ENCODE assay signal across 20 cellular contexts in the genomic region with DNA sequence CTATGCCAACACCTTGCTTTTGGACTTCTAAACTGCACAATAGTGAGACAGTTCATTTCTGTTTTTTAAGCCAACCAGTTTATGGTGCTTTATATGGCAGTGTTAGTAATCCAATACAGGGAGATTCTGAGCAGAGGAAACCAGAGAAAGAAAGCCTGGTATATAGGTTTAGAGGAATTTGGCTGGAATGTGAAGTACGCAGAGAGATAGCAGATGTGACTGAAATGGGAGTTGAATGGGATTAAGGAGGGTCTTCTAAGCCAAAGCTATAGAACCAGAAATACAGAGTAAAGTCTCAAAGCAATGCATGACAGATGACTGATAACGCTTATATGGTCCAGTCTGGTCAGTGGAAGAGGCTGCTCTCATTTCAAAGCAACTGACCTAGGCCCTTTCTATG.
DNase-seq lines count a peak whose midpoint lies in the region; ATAC-seq and TF ChIP-seq lines count a peak whose summit lies in the region.
"Had no signal": no experiment of that assay in that cellular context is flagged by ENCODE, and none has a peak within 500 bp of the region (broad histone marks: within the 10 kb centered on the region; RNA-seq: fewer than 3 reads in every experiment).

No MANE protein-coding gene starts in this region.

- no peaks in the 10 kb centered on the region for H4K20me1 ChIP-seq in GM23338 (replicated peaks; ENCODE audit: insufficient read depth)

- no peak overlapping the region for H3K4me2 ChIP-seq in GM23338
- H3K4me2 ChIP-seq: A549 had no signal

- no peaks in the 10 kb centered on the region for H3K36me3 Mint-ChIP-seq in GM23338 (ENCODE audit: low read depth)
- no peaks in the 10 kb centered on the region for H3K36me3 Mint-ChIP-seq in endodermal cell (ENCODE audit: low read depth)
- no peaks in the 10 kb centered on the region for H3K36me3 Mint-ChIP-seq in neural crest cell (ENCODE audit: low read depth)
- no peaks in the 10 kb centered on the region for H3K36me3 Mint-ChIP-seq in activated T-helper 2 cell treated with anti-CD3 and anti-CD28 coated beads, Interferon-gamma antibody, Interleukin-2, Interleukin-4, amounts not matched to agents 10 μg/mL and 5 μg/mL and 100 μg/mL, durations not matched to agents 14 hours and 24 hours and 36 hours (ENCODE audit: low read depth)
- H3K36me3 Mint-ChIP-seq in activated naive CD4-positive, alpha-beta T cell treated with anti-CD3 and anti-CD28 coated beads for 36 hours (ENCODE audit: low read depth): no peaks in the 10 kb centered on the region
- H3K36me3 Mint-ChIP-seq in activated T-cell treated with anti-CD3 and anti-CD28 coated beads, Interleukin-2, amount 50 U/mL, for 24 hours (ENCODE audit: low read depth): no peaks in the 10 kb centered on the region
- H3K36me3 Mint-ChIP-seq: CD4-positive, alpha-beta memory T cell had no signal

- no peak overlapping the region for H2AFZ ChIP-seq in GM23338

- TF ChIP-seq POLR2A in GM18505 (IDR thresholded peaks at IDR 0.05; ENCODE audit: borderline replicate concordance, extremely low read depth, insufficient read depth, insufficient read length): no peak

- H3K36me3 ChIP-seq in GM23338 (ENCODE audit: insufficient read depth): no peaks in the 10 kb centered on the region
- H3K36me3 ChIP-seq in SJCRH30: no peaks in the 10 kb centered on the region
- no peaks in the 10 kb centered on the region for H3K36me3 ChIP-seq in endodermal cell (ENCODE audit: control insufficient read depth, insufficient read depth, low read length)

- 91% methylated on average over 2 of the region's 2 CpGs for WGBS in endodermal cell (ENCODE audit: insufficient coverage in 1 of 2, insufficient read length in 1 of 2), 2 experiments

- H3K4me1 Mint-ChIP-seq in GM23338 (peaks cover 5% of the 10 kb centered on the region; the same call in 1 of the 3 replicates), endodermal cell (peaks cover 14% of the 10 kb centered on the region), neural crest cell (peaks cover 8% of the 10 kb centered on the region)
- H3K4me1 Mint-ChIP-seq in activated T-helper 2 cell treated with anti-CD3 and anti-CD28 coated beads, Interferon-gamma antibody, Interleukin-2, Interleukin-4, amounts not matched to agents 10 μg/mL and 5 μg/mL and 100 μg/mL, durations not matched to agents 14 hours and 24 hours and 36 hours (ENCODE audit: low read depth): no peaks in the 10 kb centered on the region
- no peaks in the 10 kb centered on the region for H3K4me1 Mint-ChIP-seq in activated naive CD4-positive, alpha-beta T cell treated with anti-CD3 and anti-CD28 coated beads for 36 hours (ENCODE audit: low read depth)
- H3K4me1 Mint-ChIP-seq in activated T-cell treated with anti-CD3 and anti-CD28 coated beads, Interleukin-2, amount 50 U/mL, for 24 hours (ENCODE audit: low read depth): no peaks in the 10 kb centered on the region
- H3K4me1 Mint-ChIP-seq: CD4-positive, alpha-beta memory T cell had no signal

- no peak for ATAC-seq in GM23338
- ATAC-seq in GM18505 (IDR thresholded peaks at IDR 0.05; ENCODE audit: unreplicated experiment): no peak
- ATAC-seq: A549 had no signal

- H3K27ac ChIP-seq in GM23338 (ENCODE audit: low read depth) (no peak overlapping the region), SJCRH30 (no peak overlapping the region), endodermal cell (ENCODE audit: low read depth, low read length) (no peak overlapping the region)
- H3K27ac ChIP-seq: A549 had no signal

- TF ChIP-seq CTCF in GM23338 (conservative IDR thresholded peaks at IDR 0.05; ENCODE audit: low read depth in 2 of 2) (no peak), endodermal cell (conservative IDR thresholded peaks at IDR 0.05) (no peak), neural crest cell (conservative IDR thresholded peaks at IDR 0.05) (no peak)

- no peaks in the 10 kb centered on the region for H3K4me1 ChIP-seq in GM23338 (ENCODE audit: insufficient read depth)
- H3K4me1 ChIP-seq in SJCRH30: peaks cover 15% of the 10 kb centered on the region
- peaks cover 3% of the 10 kb centered on the region for H3K4me1 ChIP-seq in endodermal cell (ENCODE audit: control insufficient read depth, insufficient read depth, low read length)
- H3K4me1 ChIP-seq: A549 had no signal

- no peak overlapping the region for H3K27ac Mint-ChIP-seq in GM23338
- H3K27ac Mint-ChIP-seq in endodermal cell: no peak overlapping the region
- peak overlapping the region; percentile 5 for H3K27ac Mint-ChIP-seq in neural crest cell (ENCODE audit: unreplicated experiment)
- H3K27ac Mint-ChIP-seq in activated T-helper 2 cell treated with anti-CD3 and anti-CD28 coated beads, Interferon-gamma antibody, Interleukin-2, Interleukin-4, amounts not matched to agents 10 μg/mL and 5 μg/mL and 100 μg/mL, durations not matched to agents 14 hours and 24 hours and 36 hours: no peak overlapping the region
- no peak overlapping the region for H3K27ac Mint-ChIP-seq in activated naive CD4-positive, alpha-beta T cell treated with anti-CD3 and anti-CD28 coated beads for 36 hours
- H3K27ac Mint-ChIP-seq in activated T-cell treated with anti-CD3 and anti-CD28 coated beads, Interleukin-2, amount 50 U/mL, for 24 hours: no peak overlapping the region
- H3K27ac Mint-ChIP-seq: CD4-positive, alpha-beta memory T cell had no signal

- CTCF ChIA-PET in activated naive CD4-positive, alpha-beta T cell treated with anti-CD3 and anti-CD28 coated beads for 36 hours (lab: Charles Lee): no interaction called here

- no peaks in the 10 kb centered on the region for H3F3A ChIP-seq in GM23338 (replicated peaks; ENCODE audit: low read depth)

- H3K27me3 Mint-ChIP-seq in GM23338 (ENCODE audit: insufficient read depth, low read depth, poor library complexity) (no peaks in the 10 kb centered on the region), endodermal cell (ENCODE audit: insufficient read depth) (no peaks in the 10 kb centered on the region), neural crest cell (ENCODE audit: low read depth) (no peaks in the 10 kb centered on the region)
- H3K27me3 Mint-ChIP-seq in activated T-helper 2 cell treated with anti-CD3 and anti-CD28 coated beads, Interferon-gamma antibody, Interleukin-2, Interleukin-4, amounts not matched to agents 10 μg/mL and 5 μg/mL and 100 μg/mL, durations not matched to agents 14 hours and 24 hours and 36 hours (ENCODE audit: low read depth): no peaks in the 10 kb centered on the region
- H3K27me3 Mint-ChIP-seq in activated naive CD4-positive, alpha-beta T cell treated with anti-CD3 and anti-CD28 coated beads for 36 hours (ENCODE audit: low read depth): no peaks in the 10 kb centered on the region
- no peaks in the 10 kb centered on the region for H3K27me3 Mint-ChIP-seq in activated T-cell treated with anti-CD3 and anti-CD28 coated beads, Interleukin-2, amount 50 U/mL, for 24 hours
- H3K27me3 Mint-ChIP-seq: CD4-positive, alpha-beta memory T cell had no signal

- DNase-seq in GM23338 (ENCODE audit: low spot score) (peak; percentile 13), SJCRH30 (peak; percentile 13 to 47), endodermal cell (no peak), neural crest cell (ENCODE audit: low read depth, low spot score) (no peak)
- no peak for DNase-seq in activated T-helper 2 cell treated with anti-CD3 and anti-CD28 coated beads, Interferon-gamma antibody, Interleukin-2, Interleukin-4, amounts not matched to agents 10 μg/mL and 5 μg/mL and 100 μg/mL, durations not matched to agents 14 hours and 24 hours and 36 hours (ENCODE audit: low spot score)
- DNase-seq in activated naive CD4-positive, alpha-beta T cell treated with anti-CD3 and anti-CD28 coated beads for 36 hours: no peak
- no peak for DNase-seq in activated T-cell treated with anti-CD3 and anti-CD28 coated beads, Interleukin-2, amount 50 U/mL, for 24 hours
- DNase-seq: 8988T; ACHN; C1 segment of cervical spinal cord; Calu3; CD4-positive, alpha-beta memory T cell; COR-L47; DMS53; DMS79 treated with DMSO at 0.1 percent for 48 hours; GOT3; H7; HCEC 1CT had no signal

- no peak overlapping the region for H3K9ac ChIP-seq in endodermal cell (ENCODE audit: extremely low read depth, low read length, poor library complexity, severe bottlenecking)

- no peaks in the 10 kb centered on the region for H3K9me3 Mint-ChIP-seq in GM23338
- H3K9me3 Mint-ChIP-seq in endodermal cell: no peaks in the 10 kb centered on the region
- H3K9me3 Mint-ChIP-seq in neural crest cell: no peaks in the 10 kb centered on the region
- H3K9me3 Mint-ChIP-seq in activated T-helper 2 cell treated with anti-CD3 and anti-CD28 coated beads, Interferon-gamma antibody, Interleukin-2, Interleukin-4, amounts not matched to agents 10 μg/mL and 5 μg/mL and 100 μg/mL, durations not matched to agents 14 hours and 24 hours and 36 hours: no peaks in the 10 kb centered on the region
- no peaks in the 10 kb centered on the region for H3K9me3 Mint-ChIP-seq in activated naive CD4-positive, alpha-beta T cell treated with anti-CD3 and anti-CD28 coated beads for 36 hours
- H3K9me3 Mint-ChIP-seq in activated T-cell treated with anti-CD3 and anti-CD28 coated beads, Interleukin-2, amount 50 U/mL, for 24 hours: no peaks in the 10 kb centered on the region
- H3K9me3 Mint-ChIP-seq: CD4-positive, alpha-beta memory T cell had no signal

- intact Hi-C loops in activated T-helper 2 cell treated with anti-CD3 and anti-CD28 coated beads, Interferon-gamma antibody, Interleukin-2, Interleukin-4, amounts not matched to agents 10 μg/mL and 5 μg/mL and 100 μg/mL, durations not matched to agents 14 hours and 24 hours and 36 hours (cut with micrococcal nuclease): no loop called here
- intact Hi-C loops in activated naive CD4-positive, alpha-beta T cell treated with anti-CD3 and anti-CD28 coated beads for 36 hours (cut with micrococcal nuclease): no loop called here

- H3K9me3 ChIP-seq in SJCRH30 (replicated peaks) (no peaks in the 10 kb centered on the region), endodermal cell (ENCODE audit: control insufficient read depth, low read length) (no peaks in the 10 kb centered on the region)
- H3K9me3 ChIP-seq: A549 had no signal

- no peak overlapping the region for H3K4me3 ChIP-seq in GM23338
- H3K4me3 ChIP-seq in SJCRH30: no peak overlapping the region
- peak overlapping the region; percentile 54 for H3K4me3 ChIP-seq in endodermal cell (ENCODE audit: low read length)
- H3K4me3 ChIP-seq: A549 had no signal

- no peak overlapping the region for H3K4me3 Mint-ChIP-seq in GM23338
- no peak overlapping the region for H3K4me3 Mint-ChIP-seq in endodermal cell
- H3K4me3 Mint-ChIP-seq in neural crest cell: no peak overlapping the region
- H3K4me3 Mint-ChIP-seq in activated T-helper 2 cell treated with anti-CD3 and anti-CD28 coated beads, Interferon-gamma antibody, Interleukin-2, Interleukin-4, amounts not matched to agents 10 μg/mL and 5 μg/mL and 100 μg/mL, durations not matched to agents 14 hours and 24 hours and 36 hours (ENCODE audit: low read depth): no peak overlapping the region
- H3K4me3 Mint-ChIP-seq in activated naive CD4-positive, alpha-beta T cell treated with anti-CD3 and anti-CD28 coated beads for 36 hours: no peak overlapping the region
- H3K4me3 Mint-ChIP-seq in activated T-cell treated with anti-CD3 and anti-CD28 coated beads, Interleukin-2, amount 50 U/mL, for 24 hours: no peak overlapping the region
- H3K4me3 Mint-ChIP-seq: CD4-positive, alpha-beta memory T cell had no signal

- no peaks in the 10 kb centered on the region for H3K9me2 ChIP-seq in GM23338 (ENCODE audit: insufficient read depth)

- no peaks in the 10 kb centered on the region for H3K27me3 ChIP-seq in GM23338 (ENCODE audit: insufficient read depth)
- no peaks in the 10 kb centered on the region for H3K27me3 ChIP-seq in SJCRH30
- H3K27me3 ChIP-seq in endodermal cell (ENCODE audit: control insufficient read depth, insufficient read depth, low read length, poor library complexity, severe bottlenecking): no peaks in the 10 kb centered on the region

- H3K79me2 ChIP-seq in GM23338 (replicated peaks; ENCODE audit: insufficient read depth): no peaks in the 10 kb centered on the region

Comparison
In these comparisons a context has a peak if more than half of its experiments do, and no peak if none do; other contexts are left out.
1. DNase-seq: peak in GM23338 (single experiment) and SJCRH30 (2 of 2); none in endodermal cell (single experiment), neural crest cell (single experiment), activated T-helper 2 cell treated with anti-CD3 and anti-CD28 coated beads, Interferon-gamma antibody, Interleukin-2, Interleukin-4, amounts not matched to agents 10 μg/mL and 5 μg/mL and 100 μg/mL, durations not matched to agents 14 hours and 24 hours and 36 hours (single experiment), activated naive CD4-positive, alpha-beta T cell treated with anti-CD3 and anti-CD28 coated beads for 36 hours (single experiment) and activated T-cell treated with anti-CD3 and anti-CD28 coated beads, Interleukin-2, amount 50 U/mL, for 24 hours (single experiment).